In the genomic region with DNA sequence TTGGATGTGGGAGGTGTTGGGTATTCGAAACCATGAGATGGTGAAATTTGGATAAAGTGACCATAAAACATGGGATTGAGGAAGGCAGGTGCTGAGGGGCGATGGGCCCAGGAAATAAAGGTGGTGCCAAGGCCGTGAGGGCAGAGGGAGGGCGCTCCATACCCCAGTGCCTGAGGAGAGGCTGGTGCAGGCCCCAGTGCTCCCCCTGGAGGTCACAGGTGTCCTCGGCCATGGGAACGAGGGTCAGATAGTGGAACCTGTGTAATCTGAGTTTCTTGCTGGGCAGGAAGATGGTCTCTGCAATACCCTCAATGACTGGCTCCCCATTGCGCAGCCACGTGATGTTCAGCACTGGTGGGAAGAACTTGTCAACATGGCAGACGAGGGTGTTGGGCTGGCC, we compare ENCODE assay signal across 8 cellular contexts. TPM values are rescaled to one million over a fixed set of nuclear protein-coding genes. Genes with fewer than 3 reads are reported as not detected.
DNase-seq lines count a peak whose midpoint lies in the region; ATAC-seq and TF ChIP-seq lines count a peak whose summit lies in the region.

No MANE protein-coding gene starts in this region.

- TF ChIP-seq POLR2A in testis (IDR thresholded peaks at IDR 0.05): no peak

- intact Hi-C loops in testis (cut with DNase I; ENCODE audit: low total_unique reads): no loop called here

- no peaks in the 10 kb centered on the region for H3K27me3 ChIP-seq in testis

- DNase-seq in AG10803 (ENCODE audit: low read depth) (no peak), KBM-7 (peak; percentile 28), foreskin fibroblast (no peak), testis (no peak), kidney glomerular epithelial cell (lab: John Stamatoyannopoulos, UW) (no peak)
- peak; percentile 64 for DNase-seq in activated CD8-positive, alpha-beta memory T cell treated with anti-CD3 and anti-CD28 coated beads, Interleukin-2, amount 50 U/mL, for 4 hours
- DNase-seq in stimulated activated CD4-positive, alpha-beta T cell treated with anti-CD3 and anti-CD28 coated beads, Interleukin-2, amount 100 ng/mL, for 48 hours: peak; percentile 57 to 58

- H3K4me3 ChIP-seq in AG10803 (ENCODE audit: low read length) (no peak overlapping the region), foreskin fibroblast (ENCODE audit: low read depth in 1 of 2, low read length in 2 of 2) (no peak overlapping the region), testis (no peak overlapping the region)

- no peak for ATAC-seq in HG03175 (IDR thresholded peaks at IDR 0.05; ENCODE audit: unreplicated experiment)

- H3K27ac ChIP-seq in testis: no peak overlapping the region

- TF ChIP-seq CTCF in AG10803 (conservative IDR thresholded peaks at IDR 0.05; ENCODE audit: low read length) (peak; percentile 25), foreskin fibroblast (IDR thresholded peaks at IDR 0.05; ENCODE audit: low read depth, low read length) (peak; percentile 26), testis (IDR thresholded peaks at IDR 0.05) (peak in 1 of 3 experiments; percentile 3)

- no peaks in the 10 kb centered on the region for H3K9me3 ChIP-seq in testis

- in situ Hi-C loops in KBM-7 (cut with MboI; ENCODE audit: low pct_unique_long_range_greater_than_20kb, low sequenced_read_pairs): no loop called here

- WGBS in testis, 2 donors: 52 to 58% methylated on average over 6 to 9 of the region's 9 CpGs

- no peaks in the 10 kb centered on the region for H3K4me1 ChIP-seq in testis

- no peaks in the 10 kb centered on the region for H3K36me3 ChIP-seq in testis (ENCODE audit: low read depth, missing control alignments)

RNA-seq across cellular contexts. Expression of gene HLA-DPB1, which starts 16.2 kb away (rescaled TPM):
- total RNA-seq in testis: 10 to 100 TPM; 14.4 to 39.5 TPM
- 183 TPM for polyA plus RNA-seq in testis (ENCODE audit: insufficient read depth, low read depth, low replicate concordance)

RNA-seq across cellular contexts. Expression of gene HLA-DPA1, which starts 18.5 kb away (rescaled TPM):
- total RNA-seq in testis: 10 to 100 TPM; 26.5 to 48.9 TPM
- polyA plus RNA-seq in testis (ENCODE audit: insufficient read depth, low read depth, low replicate concordance): 143 TPM

Comparison
In these comparisons a context has a peak if more than half of its experiments do, and no peak if none do; other contexts are left out.
1. DNase-seq: peak in KBM-7 (single experiment), activated CD8-positive, alpha-beta memory T cell treated with anti-CD3 and anti-CD28 coated beads, Interleukin-2, amount 50 U/mL, for 4 hours (single experiment) and stimulated activated CD4-positive, alpha-beta T cell treated with anti-CD3 and anti-CD28 coated beads, Interleukin-2, amount 100 ng/mL, for 48 hours (2 of 2); none in AG10803 (single experiment), foreskin fibroblast (0 of 2), testis (single experiment) and kidney glomerular epithelial cell (single experiment).